In the genomic region with DNA sequence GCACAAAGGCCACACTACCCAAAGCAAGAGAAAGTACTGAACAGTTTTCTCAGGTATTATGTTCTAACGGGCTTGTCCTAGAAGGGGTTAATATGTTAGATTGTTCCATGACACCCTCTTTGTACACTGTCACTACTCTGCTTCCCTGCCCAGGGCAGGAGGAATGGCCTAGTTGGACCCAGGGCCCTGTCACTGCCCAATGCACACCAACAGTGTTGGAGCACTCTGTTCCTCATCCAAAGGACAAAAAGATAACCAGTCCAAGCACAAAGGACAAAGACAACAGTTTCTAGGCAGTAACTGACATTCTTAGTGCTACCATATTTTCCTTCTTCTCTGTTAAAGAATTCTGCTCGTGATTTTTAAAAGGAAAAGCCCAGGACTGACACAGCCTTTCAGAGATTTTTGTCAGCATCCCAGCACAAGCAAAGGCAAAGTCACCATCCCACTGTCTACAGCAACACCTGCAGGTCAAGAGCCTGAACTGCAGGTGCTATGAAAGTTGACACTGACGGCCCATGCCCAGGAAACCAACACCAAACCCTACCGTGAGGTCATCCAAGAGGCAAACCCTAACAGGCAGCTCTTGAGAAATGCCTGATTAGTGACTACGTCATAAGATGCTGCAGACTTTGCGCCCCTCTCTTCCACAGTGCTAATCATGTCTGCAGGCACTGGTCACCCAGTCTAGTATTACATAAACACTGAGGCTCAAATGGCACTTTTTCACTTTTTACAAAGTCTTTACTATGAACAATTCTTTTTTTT, we compare ENCODE assay signal across 8 cellular contexts. TPM values are rescaled to one million over a fixed set of nuclear protein-coding genes. Genes with fewer than 3 reads are reported as not detected.
DNase-seq lines count a peak whose midpoint lies in the region; ATAC-seq and TF ChIP-seq lines count a peak whose summit lies in the region.

No MANE protein-coding gene starts in this region.

- POLR2A ChIA-PET in OCI-LY7 (lab: Charles Lee) = no interaction called here
- POLR2A ChIA-PET in naive thymus-derived CD4-positive, alpha-beta T cell (lab: Charles Lee) = interaction anchor here (0.8 to 1.0 kb wide), 2 partner anchors 15 to 70 kb away, joined by 5 to 6 read pairs; no protein-coding TSS in a partner anchor

- H3K27me3 Mint-ChIP-seq in CD4-positive, CD25-positive, alpha-beta regulatory T cell = no peaks in the 10 kb centered on the region
- no peaks in the 10 kb centered on the region for H3K27me3 Mint-ChIP-seq in naive thymus-derived CD4-positive, alpha-beta T cell

- peak; percentile 97 for TF ChIP-seq CTCF in OCI-LY7 (conservative IDR thresholded peaks at IDR 0.05; ENCODE audit: low read length)
- peak; percentile 86 to 96 (median 90) for TF ChIP-seq CTCF in esophagus muscularis mucosa (IDR thresholded peaks at IDR 0.05)

- peaks cover 14% of the 10 kb centered on the region for H3K4me1 ChIP-seq in CD4-positive, CD25-positive, alpha-beta regulatory T cell (ENCODE audit: control insufficient read depth, insufficient read depth, low read length, poor library complexity, severe bottlenecking)
- H3K4me1 ChIP-seq in OCI-LY7 (ENCODE audit: insufficient read depth, low read length, poor library complexity, severe bottlenecking) (peaks cover 33% of the 10 kb centered on the region), esophagus muscularis mucosa (peaks cover 24 to 34% (median 24%) of the 10 kb centered on the region in 4 donors)
- H3K4me1 ChIP-seq in naive thymus-derived CD4-positive, alpha-beta T cell (ENCODE audit: control insufficient read depth in 2 of 2, insufficient read depth in 2 of 2, low read length in 2 of 2) = peaks cover 0 to 15% of the 10 kb centered on the region in 2 donors

- peaks cover 60% of the 10 kb centered on the region for H3K36me3 Mint-ChIP-seq in CD4-positive, CD25-positive, alpha-beta regulatory T cell
- peaks cover 8 to 50% (median 37%) of the 10 kb centered on the region in 5 donors for H3K36me3 Mint-ChIP-seq in naive thymus-derived CD4-positive, alpha-beta T cell

- peaks cover 32 to 76% (median 36%) of the 10 kb centered on the region in 4 donors for H3K4me1 Mint-ChIP-seq in CD4-positive, CD25-positive, alpha-beta regulatory T cell
- peaks cover 26 to 86% (median 71%) of the 10 kb centered on the region in 7 donors for H3K4me1 Mint-ChIP-seq in naive thymus-derived CD4-positive, alpha-beta T cell

- H2AFZ ChIP-seq in OCI-LY7 (ENCODE audit: low read length) = no peak overlapping the region

- CTCF ChIA-PET in OCI-LY7 (lab: Charles Lee; ENCODE audit: unreplicated experiment) = no interaction called here
- CTCF ChIA-PET in naive thymus-derived CD4-positive, alpha-beta T cell (lab: Charles Lee) = interaction anchor here (0.7 to 1.0 kb wide), 3 partner anchors 20 to 236 kb away, joined by 3 to 4 read pairs (median 3); no protein-coding TSS in a partner anchor

- peaks cover 0 to under 1% (median 0%) of the 10 kb centered on the region in 7 donors for H3K9me3 Mint-ChIP-seq in CD4-positive, CD25-positive, alpha-beta regulatory T cell
- peaks cover 0 to 3% (median 1%) of the 10 kb centered on the region in 11 donors for H3K9me3 Mint-ChIP-seq in naive thymus-derived CD4-positive, alpha-beta T cell

- no peak overlapping the region for H3K4me2 ChIP-seq in OCI-LY7 (ENCODE audit: low read length)

- H3K27ac Mint-ChIP-seq in CD4-positive, CD25-positive, alpha-beta regulatory T cell = peak overlapping the region in 2 of 3 donors; percentile 57 to 83
- peak overlapping the region in 7 of 9 donors; percentile 2 to 93 (median 78) for H3K27ac Mint-ChIP-seq in naive thymus-derived CD4-positive, alpha-beta T cell

- intact Hi-C loops in OCI-LY7 (cut with micrococcal nuclease; ENCODE audit: unreplicated experiment) (loop anchor here (1.0 to 5.0 kb wide), 6 partner anchors 46 to 263 kb away; no protein-coding TSS in a partner anchor), esophagus muscularis mucosa (cut with DNase I) (loop anchor here (2.0 kb wide), 1 partner anchor 236 kb away; no protein-coding TSS in a partner anchor)
- intact Hi-C loops in naive thymus-derived CD4-positive, alpha-beta T cell (cut with micrococcal nuclease) = loop anchor here (1.0 to 5.0 kb wide), 8 partner anchors 46 to 405 kb away; partner anchors contain the start of gene YKT6 (in 1 of the 2)

- no peaks in the 10 kb centered on the region for H4K20me1 ChIP-seq in OCI-LY7 (ENCODE audit: insufficient read depth, low read length)

- H3K27ac ChIP-seq in CD4-positive, CD25-positive, alpha-beta regulatory T cell (ENCODE audit: insufficient read depth, low read length, poor library complexity, severe bottlenecking) = no peak overlapping the region
- H3K27ac ChIP-seq in OCI-LY7 (ENCODE audit: low read depth, low read length, poor library complexity, severe bottlenecking) = no peak overlapping the region
- H3K27ac ChIP-seq in esophagus muscularis mucosa (replicated peaks in 1 of 4) = no peak overlapping the region
- H3K27ac ChIP-seq in naive thymus-derived CD4-positive, alpha-beta T cell (ENCODE audit: low read depth, low read length) = no peak overlapping the region

- 31% methylated on average over 6 of the region's 6 CpGs for WGBS in esophagus muscularis mucosa

- no peak overlapping the region for H3K4me3 ChIP-seq in CD4-positive, CD25-positive, alpha-beta regulatory T cell (ENCODE audit: low read depth, low read length)
- H3K4me3 ChIP-seq in OCI-LY7 (ENCODE audit: low read depth, low read length, poor library complexity, severe bottlenecking) (no peak overlapping the region), esophagus muscularis mucosa (no peak overlapping the region)
- no peak overlapping the region for H3K4me3 ChIP-seq in naive thymus-derived CD4-positive, alpha-beta T cell (ENCODE audit: low read length)

- peak overlapping the region in 1 of 4 donors; percentile 31 for H3K4me3 Mint-ChIP-seq in CD4-positive, CD25-positive, alpha-beta regulatory T cell
- peak overlapping the region in 5 of 10 donors; percentile 1 to 32 (median 4) for H3K4me3 Mint-ChIP-seq in naive thymus-derived CD4-positive, alpha-beta T cell

- peak; percentile 31 to 70 (median 60) for DNase-seq in CD4-positive, CD25-positive, alpha-beta regulatory T cell
- DNase-seq in GM19240 (ENCODE audit: insufficient read length, low spot score) (peak; percentile 6), HPDE6-E6E7 (ENCODE audit: extremely low spot score) (peak; percentile 78), OCI-LY7 (ENCODE audit: low spot score) (peak; percentile 75), activated T-cell treated with anti-CD3 and anti-CD28 coated beads for 4 hours (peak; percentile 36), esophagus muscularis mucosa (ENCODE audit: extremely low spot score) (no peak)
- peak; percentile 18 to 68 (median 58) for DNase-seq in naive thymus-derived CD4-positive, alpha-beta T cell
- peak; percentile 58 for DNase-seq in stimulated activated naive CD8-positive, alpha-beta T cell treated with anti-CD3 and anti-CD28 coated beads, Interleukin-15, Interleukin-2, amounts not matched to agents 100 U/mL and 50 U/mL, for 24 hours

- no peaks in the 10 kb centered on the region for H3K27me3 ChIP-seq in CD4-positive, CD25-positive, alpha-beta regulatory T cell (ENCODE audit: control insufficient read depth, insufficient read depth, low read length)
- no peaks in the 10 kb centered on the region for H3K27me3 ChIP-seq in esophagus muscularis mucosa
- no peaks in the 10 kb centered on the region for H3K27me3 ChIP-seq in naive thymus-derived CD4-positive, alpha-beta T cell (ENCODE audit: control insufficient read depth in 2 of 2, insufficient read depth in 2 of 2, low read length in 2 of 2)

- peaks cover 27% of the 10 kb centered on the region for H3K79me2 ChIP-seq in OCI-LY7 (ENCODE audit: insufficient read depth, low read depth, low read length)

- TF ChIP-seq POLR2A in esophagus muscularis mucosa (IDR thresholded peaks at IDR 0.05; ENCODE audit: low read depth) = no peak

- BruUV-seq in OCI-LY7 (replicated peaks; lab: Mats Ljungman, UMichigan) = no TSS peak

- TF ChIP-seq EP300 in esophagus muscularis mucosa (IDR thresholded peaks at IDR 0.05) = no peak

- peak; percentile 85 to 93 for ATAC-seq in CD4-positive, CD25-positive, alpha-beta regulatory T cell (ENCODE audit: low read depth in 2 of 2)
- peak; percentile 98 for ATAC-seq in naive thymus-derived CD4-positive, alpha-beta T cell
- peak; percentile 86 for ATAC-seq in stimulated activated naive CD8-positive, alpha-beta T cell treated with anti-CD3 and anti-CD28 coated beads, Interleukin-15, Interleukin-2, amounts not matched to agents 100 U/mL and 50 U/mL, for 24 hours

- H3K9me2 ChIP-seq in OCI-LY7 (ENCODE audit: insufficient read depth, low read length) = no peaks in the 10 kb centered on the region

- peaks cover 0 to under 1% of the 10 kb centered on the region in 2 experiments for H3K9me3 ChIP-seq in CD4-positive, CD25-positive, alpha-beta regulatory T cell (ENCODE audit: control insufficient read depth in 2 of 2, low read length in 2 of 2)
- H3K9me3 ChIP-seq in OCI-LY7 (ENCODE audit: low read length) (peaks cover 2% of the 10 kb centered on the region), esophagus muscularis mucosa (no peaks in the 10 kb centered on the region)
- no peaks in the 10 kb centered on the region for H3K9me3 ChIP-seq in naive thymus-derived CD4-positive, alpha-beta T cell (ENCODE audit: control insufficient read depth in 2 of 3, low read length in 3 of 3)

- H3K36me3 ChIP-seq in CD4-positive, CD25-positive, alpha-beta regulatory T cell (ENCODE audit: control insufficient read depth, insufficient read depth, low read length) = peaks cover 82% of the 10 kb centered on the region
- H3K36me3 ChIP-seq in OCI-LY7 (ENCODE audit: insufficient read depth, low read length) (peaks cover 97% of the 10 kb centered on the region), esophagus muscularis mucosa (peaks cover 23 to 68% (median 47%) of the 10 kb centered on the region in 4 donors)
- peaks cover 10 to 66% (median 18%) of the 10 kb centered on the region in 3 experiments for H3K36me3 ChIP-seq in naive thymus-derived CD4-positive, alpha-beta T cell (ENCODE audit: control insufficient read depth in 2 of 3, insufficient read depth in 3 of 3, low read length in 3 of 3)

RNA-seq across cellular contexts. Expression of gene NUDCD3, which starts 13.2 kb away (rescaled TPM):
- 85.6 TPM for total RNA-seq in CD4-positive, CD25-positive, alpha-beta regulatory T cell
- polyA plus RNA-seq in CD4-positive, CD25-positive, alpha-beta regulatory T cell = 10 to 100 TPM; 55.6 to 71.1 (median 66.2) TPM
- total RNA-seq in OCI-LY7 (2014; rRNA removed; shearing (Covaris generic)) = 57.0 and 67.4 TPM in 2 replicates
- 93.8 and 108 TPM in 2 replicates for total RNA-seq in OCI-LY7 (2022)
- 10 to 100 TPM; 44.9 to 92.4 (median 73.0) TPM for total RNA-seq in esophagus muscularis mucosa
- total RNA-seq in naive thymus-derived CD4-positive, alpha-beta T cell = 100 to 1,000 TPM in 2 of 5 experiments, 10 to 100 TPM in 3; 79.4 to 117 (median 91.0) TPM
- 10 to 100 TPM; 51.5 to 55.6 TPM for polyA plus RNA-seq in naive thymus-derived CD4-positive, alpha-beta T cell
